In the genomic region with DNA sequence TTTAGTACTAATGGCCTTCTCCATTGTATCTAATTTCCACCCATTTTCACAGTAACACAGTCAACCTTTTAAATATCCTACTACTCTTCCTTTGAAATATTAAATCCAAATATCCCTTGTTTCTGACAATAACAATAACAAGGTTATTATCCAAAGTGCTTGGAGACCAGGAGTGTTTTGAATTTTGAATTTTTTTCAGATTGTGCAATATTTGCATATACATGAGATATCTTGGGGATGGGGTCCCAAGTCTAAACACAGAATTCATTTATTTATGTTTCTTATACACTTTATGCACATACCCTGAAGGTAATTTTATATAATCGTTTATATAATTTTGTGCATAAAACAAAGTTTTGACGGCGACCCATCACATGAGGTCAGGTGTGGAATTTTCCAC, we compare ENCODE assay signal across 36 cellular contexts.
"Had no signal": no experiment of that assay in that cellular context is flagged by ENCODE, and none has a peak within 500 bp of the region (broad histone marks: within the 10 kb centered on the region; RNA-seq: fewer than 3 reads in every experiment).

No MANE protein-coding gene starts in this region.

- FAIRE-seq: astrocyte, TTC549 had no signal

- H3K4me3 Mint-ChIP-seq: activated B cell treated with CpG ODN at 0.5 μM for 24 hours; activated CD4-positive, alpha-beta memory T cell treated with anti-CD3 and anti-CD28 coated beads for 36 hours; activated CD4-positive, alpha-beta T cell treated with anti-CD3 and anti-CD28 coated beads, Interleukin-2, amount 10 ng/mL, durations not matched to agents 24 days and 14 days; activated CD8-positive, alpha-beta T cell treated with anti-CD3 and anti-CD28 coated beads for 36 hours; activated naive CD4-positive, alpha-beta T cell treated with anti-CD3 and anti-CD28 coated beads, Interleukin-2, amount 10 ng/mL, durations not matched to agents 7 days and 5 days; activated naive CD8-positive, alpha-beta T cell treated with anti-CD3 and anti-CD28 coated beads for 36 hours; activated T-cell treated with anti-CD3 and anti-CD28 coated beads, Interleukin-2, amount 50 U/mL, for 4 hours; activated T-helper 1 cell treated with anti-CD3 and anti-CD28 coated beads, Interleukin-12 subunit alpha, Interleukin-12 subunit beta, Interleukin-2, Interleukin-4 antibody, amounts not matched to agents 30 ng/mL and 10 ng/mL and 1 ng/mL, durations not matched to agents 14 hours and 24 hours and 36 hours; activated T-helper 17 cell treated with anti-CD3 and anti-CD28 coated beads, Interleukin-2, amount 50 U/mL, for 72 hours; T-helper 1 cell treated with Interleukin-12 subunit alpha and Interleukin-12 subunit beta and Interleukin-4 antibody, amounts not matched to agents 30 μg/mL and 1 μg/mL, for 36 hours; T-helper 2 cell treated with Interferon-gamma antibody and Interleukin-4, amounts not matched to agents 5 μg/mL and 100 μg/mL, for 36 hours had no signal

- H3K4me1 Mint-ChIP-seq: activated B cell treated with CpG ODN at 0.5 μM for 24 hours; activated CD4-positive, alpha-beta T cell treated with anti-CD3 and anti-CD28 coated beads, Interleukin-2, amount 10 ng/mL, durations not matched to agents 24 days and 14 days; activated naive CD8-positive, alpha-beta T cell treated with anti-CD3 and anti-CD28 coated beads for 36 hours; activated T-helper 17 cell treated with anti-CD3 and anti-CD28 coated beads, Interleukin-2, amount 50 U/mL, for 72 hours had no signal

- H3K27ac Mint-ChIP-seq: activated B cell treated with CpG ODN at 0.5 μM for 24 hours; activated CD4-positive, alpha-beta memory T cell treated with anti-CD3 and anti-CD28 coated beads for 36 hours; activated CD4-positive, alpha-beta T cell treated with anti-CD3 and anti-CD28 coated beads, Interleukin-2, amount 10 ng/mL, durations not matched to agents 24 days and 14 days; activated CD8-positive, alpha-beta T cell treated with anti-CD3 and anti-CD28 coated beads for 36 hours; activated naive CD4-positive, alpha-beta T cell treated with anti-CD3 and anti-CD28 coated beads, Interleukin-2, amount 10 ng/mL, durations not matched to agents 7 days and 5 days; activated naive CD8-positive, alpha-beta T cell treated with anti-CD3 and anti-CD28 coated beads for 36 hours; activated T-helper 1 cell treated with anti-CD3 and anti-CD28 coated beads, Interleukin-12 subunit alpha, Interleukin-12 subunit beta, Interleukin-2, Interleukin-4 antibody, amounts not matched to agents 30 ng/mL and 10 ng/mL and 1 ng/mL, durations not matched to agents 14 hours and 24 hours and 36 hours; activated T-helper 17 cell treated with anti-CD3 and anti-CD28 coated beads, Interleukin-2, amount 50 U/mL, for 72 hours; T-helper 2 cell treated with Interferon-gamma antibody and Interleukin-4, amounts not matched to agents 5 μg/mL and 100 μg/mL, for 36 hours had no signal

- ATAC-seq: activated CD8-positive, alpha-beta T cell treated with anti-CD3 and anti-CD28 coated beads for 36 hours; activated naive CD4-positive, alpha-beta T cell treated with anti-CD3 and anti-CD28 coated beads, Interleukin-2, amount 50 U/mL, for 72 hours; activated T-cell treated with anti-CD3 and anti-CD28 coated beads, Interleukin-2, amount 50 U/mL, for 4 hours; activated T-helper 17 cell treated with anti-CD3 and anti-CD28 coated beads, Interleukin-2, amount 50 U/mL, for 72 hours; body of pancreas had no signal

- H3K36me3 ChIP-seq: adrenal gland, brain microvascular endothelial cell, breast epithelium had no signal

- H3K9me3 Mint-ChIP-seq: activated B cell treated with CpG ODN at 0.5 μM for 24 hours; activated CD4-positive, alpha-beta T cell treated with anti-CD3 and anti-CD28 coated beads, Interleukin-2, amount 10 ng/mL, durations not matched to agents 24 days and 14 days; activated CD8-positive, alpha-beta T cell treated with anti-CD3 and anti-CD28 coated beads for 36 hours; activated naive CD4-positive, alpha-beta T cell treated with anti-CD3 and anti-CD28 coated beads, Interleukin-2, amount 10 ng/mL, durations not matched to agents 7 days and 5 days; activated naive CD8-positive, alpha-beta T cell treated with anti-CD3 and anti-CD28 coated beads for 36 hours; activated T-helper 1 cell treated with anti-CD3 and anti-CD28 coated beads, Interleukin-12 subunit alpha, Interleukin-12 subunit beta, Interleukin-2, Interleukin-4 antibody, amounts not matched to agents 30 ng/mL and 10 ng/mL and 1 ng/mL, durations not matched to agents 14 hours and 24 hours and 36 hours; activated T-helper 17 cell treated with anti-CD3 and anti-CD28 coated beads, Interleukin-2, amount 50 U/mL, for 72 hours; T-helper 1 cell treated with Interleukin-12 subunit alpha and Interleukin-12 subunit beta and Interleukin-4 antibody, amounts not matched to agents 30 μg/mL and 1 μg/mL, for 36 hours; T-helper 2 cell treated with Interferon-gamma antibody and Interleukin-4, amounts not matched to agents 5 μg/mL and 100 μg/mL, for 36 hours had no signal

- H3K27ac ChIP-seq: adrenal gland, body of pancreas, brain microvascular endothelial cell, breast epithelium, VCaP had no signal

- H3K4me1 ChIP-seq: adrenal gland, body of pancreas, breast epithelium had no signal

- H3K27me3 Mint-ChIP-seq: activated B cell treated with CpG ODN at 0.5 μM for 24 hours; activated CD4-positive, alpha-beta memory T cell treated with anti-CD3 and anti-CD28 coated beads for 36 hours; activated CD4-positive, alpha-beta T cell treated with anti-CD3 and anti-CD28 coated beads, Interleukin-2, amount 10 ng/mL, durations not matched to agents 24 days and 14 days; activated CD8-positive, alpha-beta T cell treated with anti-CD3 and anti-CD28 coated beads for 36 hours; activated naive CD4-positive, alpha-beta T cell treated with anti-CD3 and anti-CD28 coated beads, Interleukin-2, amount 10 ng/mL, durations not matched to agents 7 days and 5 days; activated naive CD8-positive, alpha-beta T cell treated with anti-CD3 and anti-CD28 coated beads for 36 hours; activated T-helper 17 cell treated with anti-CD3 and anti-CD28 coated beads, Interleukin-2, amount 50 U/mL, for 72 hours had no signal

- DNase-seq: activated B cell treated with CpG ODN at 0.5 μM for 24 hours; activated CD4-positive, alpha-beta memory T cell treated with anti-CD3 and anti-CD28 coated beads for 36 hours; activated CD4-positive, alpha-beta T cell treated with anti-CD3 and anti-CD28 coated beads for 4 hours; activated CD4-positive, alpha-beta T cell treated with anti-CD3 and anti-CD28 coated beads, Interleukin-2, amount 10 ng/mL, durations not matched to agents 24 days and 14 days; activated CD4-positive, alpha-beta T cell treated with anti-CD3 and anti-CD28 coated beads, Interleukin-2, amount 50 U/mL, for 1 hour; activated CD4-positive, alpha-beta T cell treated with anti-CD3 and anti-CD28 coated beads, Interleukin-2, amount 50 U/mL, for 4 hours; activated CD4-positive, CD25-positive, alpha-beta regulatory T cell treated with anti-CD3 and anti-CD28 coated beads, Interleukin-2, amount 50 U/mL, for 72 hours; activated CD8-positive, alpha-beta memory T cell treated with anti-CD3 and anti-CD28 coated beads, Interleukin-2, amount 50 U/mL, for 4 hours; activated CD8-positive, alpha-beta T cell treated with anti-CD3 and anti-CD28 coated beads for 36 hours; activated effector memory CD4-positive, alpha-beta T cell treated with anti-CD3 and anti-CD28 coated beads, Interleukin-2, amount 50 U/mL, for 16 hours; activated gamma-delta T cell treated with Interleukin-2 at 50 U/mL for 16 hours; activated naive CD4-positive, alpha-beta T cell treated with anti-CD3 and anti-CD28 coated beads, Interleukin-2, amount 10 ng/mL, durations not matched to agents 7 days and 5 days; activated naive CD4-positive, alpha-beta T cell treated with Interleukin-2 at 50 U/mL for 16 hours; activated naive CD8-positive, alpha-beta T cell treated with anti-CD3 and anti-CD28 coated beads for 36 hours; activated T-cell treated with anti-CD3 and anti-CD28 coated beads for 4 hours; activated T-cell treated with anti-CD3 and anti-CD28 coated beads, Interleukin-2, amount 50 U/mL, for 1 hour; activated T-cell treated with anti-CD3 and anti-CD28 coated beads, Interleukin-2, amount 50 U/mL, for 4 hours; adrenal gland; amniotic stem cell; aorta; body of pancreas; brain microvascular endothelial cell; central memory CD4-positive, alpha-beta T cell; cerebellar nuclear complex; T-helper 1 cell; T-helper 2 cell; T-helper 9 cell had no signal

- H3K9me3 ChIP-seq: adrenal gland, body of pancreas, breast epithelium had no signal

- H3K4me3 ChIP-seq: adrenal gland, body of pancreas, breast epithelium had no signal

- H3K27me3 ChIP-seq: adrenal gland, body of pancreas, brain microvascular endothelial cell, breast epithelium had no signal

- H3K36me3 Mint-ChIP-seq: activated naive CD4-positive, alpha-beta T cell treated with anti-CD3 and anti-CD28 coated beads, Interleukin-2, amount 10 ng/mL, durations not matched to agents 7 days and 5 days; activated naive CD4-positive, alpha-beta T cell treated with anti-CD3 and anti-CD28 coated beads, Interleukin-2, amount 50 U/mL, for 72 hours had no signal
